In genomic region chr17:46968224-46968834, GRCh38 we compare ENCODE assay signal across 27 cellular contexts. TPM values are rescaled to one million over a fixed set of nuclear protein-coding genes. Genes with fewer than 3 reads are reported as not detected.
DNase-seq lines count a peak whose midpoint lies in the region; FAIRE-seq and TF ChIP-seq lines count a peak whose summit lies in the region.
"Had no signal": no experiment of that assay in that cellular context is flagged by ENCODE, and none has a peak within 500 bp of the region (broad histone marks: within the 10 kb centered on the region; RNA-seq: fewer than 3 reads in every experiment).

No MANE protein-coding gene starts in this region.

- 88 to 89% methylated on average over 6 of the region's 6 CpGs for WGBS in sigmoid colon, 2 donors

- no peak for FAIRE-seq in D721Med (lab: Jason Lieb, UNC)
- FAIRE-seq: G401.6 had no signal

- H3K36me3 ChIP-seq in MG63, result no peaks in the 10 kb centered on the region
- H3K36me3 ChIP-seq in sigmoid colon, result peaks cover 0 to 7% (median 0%) of the 10 kb centered on the region in 4 donors
- H3K36me3 ChIP-seq: SJSA1 had no signal

- intact Hi-C loops in sigmoid colon (cut with DNase I), result no loop called here

- TF ChIP-seq CTCF in sigmoid colon (IDR thresholded peaks at IDR 0.05) (no peak), D721Med (IDR thresholded peaks at IDR 0.05; ENCODE audit: insufficient read depth, missing control alignments) (no peak)

- peak; percentile 25 for DNase-seq in NCI-H1694 (lab: John Stamatoyannopoulos, UW)
- no peak for DNase-seq in NCI-H1694 treated with DMSO at 0.1 percent for 48 hours (lab: John Stamatoyannopoulos, UW)
- peak; percentile 59 for DNase-seq in MG63
- DNase-seq in caudate nucleus (lab: John Stamatoyannopoulos, UW), result peak in 13 of 61 donors; percentile 10 to 60 (median 46)
- peak; percentile 15 for DNase-seq in sigmoid colon
- DNase-seq in NCI-H1092 treated with DMSO at 0.1 percent for 48 hours (lab: John Stamatoyannopoulos, UW), result no peak
- no peak for DNase-seq in D721Med (ENCODE audit: insufficient read length, low spot score)
- DNase-seq in iPS-NIHi7 (ENCODE audit: extremely low spot score), result no peak
- DNase-seq: 8988T; ACHN; CD4-positive, CD25-positive, alpha-beta regulatory T cell; H9; HFFc6; NCI-H1048; NCI-H1417 treated with DMSO at 0.1 percent for 48 hours; NCI-H187 treated with DMSO at 0.1 percent for 48 hours; NCI-H2107; NCI-H524; NCI-H82; NK-92 treated with Interleukin-12 subunit alpha and Interleukin-12 subunit beta, amount 100 ng/mL, for 24 hours; PC-9 had no signal

- H3K9me3 ChIP-seq in MG63 (no peaks in the 10 kb centered on the region), sigmoid colon (no peaks in the 10 kb centered on the region)
- H3K9me3 ChIP-seq: SJSA1 had no signal

- peak overlapping the region; percentile 67 for H3K27ac ChIP-seq in caudate nucleus (ENCODE audit: low read depth, low read length)
- no peak overlapping the region for H3K27ac ChIP-seq in sigmoid colon
- H3K27ac ChIP-seq: KMS-11, PC-9, SJSA1 had no signal

- H3K27me3 ChIP-seq in MG63 (no peaks in the 10 kb centered on the region), sigmoid colon (no peaks in the 10 kb centered on the region)

- H3K4me3 ChIP-seq in MG63, result no peak overlapping the region
- no peak overlapping the region for H3K4me3 ChIP-seq in sigmoid colon
- H3K4me3 ChIP-seq: PC-9, SJSA1 had no signal

- TF ChIP-seq EP300 in sigmoid colon (IDR thresholded peaks at IDR 0.05), result no peak

- TF ChIP-seq POLR2A in sigmoid colon (IDR thresholded peaks at IDR 0.05), result no peak

- H3K4me1 ChIP-seq in sigmoid colon, result no peaks in the 10 kb centered on the region
- H3K4me1 ChIP-seq: SJSA1 had no signal

RNA-seq across cellular contexts. Expression of gene RPRML, which starts 10.7 kb away (rescaled TPM):
- 0.42 and 2.2 TPM in 2 replicates for total RNA-seq in MG63 (2014; rRNA removed; shearing (Covaris generic); ENCODE audit: low replicate concordance)
- 1 to 10 TPM in 1 of 4 donors, under 1 TPM in 1, not detected in 2; 0.71 to 1.4 TPM for total RNA-seq in sigmoid colon
- polyA plus RNA-seq in sigmoid colon, result under 1 TPM in 1 of 3 donors, not detected in 2; 0.32 TPM
- total RNA-seq: CD4-positive, CD25-positive, alpha-beta regulatory T cell; HFFc6; PC-9; Right ventricle myocardium inferior; RPMI7951; SJSA1 had no signal
- polyA plus RNA-seq: BJ; CD4-positive, CD25-positive, alpha-beta regulatory T cell had no signal

RNA-seq across cellular contexts. Expression of gene GOSR2, which starts 45.4 kb away (rescaled TPM):
- 27.1 and 32.2 TPM in 2 replicates for total RNA-seq in MG63 (2014; rRNA removed; shearing (Covaris generic); ENCODE audit: low replicate concordance)
- total RNA-seq in sigmoid colon, result 10 to 100 TPM; 35.0 to 47.0 (median 41.5) TPM
- polyA plus RNA-seq in sigmoid colon, result 10 to 100 TPM; 21.6 to 30.9 (median 29.8) TPM

Comparison
In these comparisons a context has a peak if more than half of its experiments do, and no peak if none do; other contexts are left out.
1. DNase-seq: peak in NCI-H1694 (single experiment), MG63 (single experiment) and sigmoid colon (single experiment); none in NCI-H1694 treated with DMSO at 0.1 percent for 48 hours (single experiment), NCI-H1092 treated with DMSO at 0.1 percent for 48 hours (single experiment), D721Med (single experiment) and iPS-NIHi7 (single experiment).